ENCODE assay signal across 12 cellular contexts in genomic region chr20:47243906-47244305, GRCh38.
DNase-seq lines count a peak whose midpoint lies in the region; ATAC-seq and TF ChIP-seq lines count a peak whose summit lies in the region.
"Had no signal": no experiment of that assay in that cellular context is flagged by ENCODE, and none has a peak within 500 bp of the region (broad histone marks: within the 10 kb centered on the region; RNA-seq: fewer than 3 reads in every experiment).

No MANE protein-coding gene starts in this region.

- H3K4me1 ChIP-seq in ectodermal cell (ENCODE audit: control insufficient read depth, insufficient read depth, low read length) (no peaks in the 10 kb centered on the region), mesendoderm (ENCODE audit: control insufficient read depth, low read depth, low read length) (no peaks in the 10 kb centered on the region)

- no peak overlapping the region for H3K9ac ChIP-seq in mesendoderm (ENCODE audit: low read length)

- no peak overlapping the region for H2AK5ac ChIP-seq in mesendoderm (ENCODE audit: low read length)

- no peak overlapping the region for H3K56ac ChIP-seq in mesendoderm (ENCODE audit: low read length)

- no peak overlapping the region for H3K23ac ChIP-seq in mesendoderm (ENCODE audit: low read length)

- peaks cover 4% of the 10 kb centered on the region for H3K79me1 ChIP-seq in mesendoderm (ENCODE audit: low read length)

- H3K9me3 Mint-ChIP-seq in activated T-cell treated with anti-CD3 and anti-CD28 coated beads, Interleukin-2, amount 50 U/mL, for 72 hours: no peaks in the 10 kb centered on the region
- H3K9me3 Mint-ChIP-seq in activated T-cell treated with anti-CD3 and anti-CD28 coated beads, Interleukin-2, amount 50 U/mL, for 4 hours: no peaks in the 10 kb centered on the region
- H3K9me3 Mint-ChIP-seq in osteocyte (ENCODE audit: unreplicated experiment): no peaks in the 10 kb centered on the region

- TF ChIP-seq CTCF in osteocyte (IDR thresholded peaks at IDR 0.05): no peak

- no peak overlapping the region for H4K8ac ChIP-seq in mesendoderm (ENCODE audit: low read depth, low read length)

- no peak overlapping the region for H3K4me3 Mint-ChIP-seq in activated T-cell treated with anti-CD3 and anti-CD28 coated beads, Interleukin-2, amount 50 U/mL, for 72 hours
- H3K4me3 Mint-ChIP-seq in activated T-cell treated with anti-CD3 and anti-CD28 coated beads, Interleukin-2, amount 50 U/mL, for 4 hours: no peak overlapping the region
- no peak overlapping the region for H3K4me3 Mint-ChIP-seq in osteocyte (ENCODE audit: unreplicated experiment)

- H3K36me3 Mint-ChIP-seq in activated T-cell treated with anti-CD3 and anti-CD28 coated beads, Interleukin-2, amount 50 U/mL, for 72 hours (ENCODE audit: insufficient read depth in 2 of 2): peaks cover 8 to 19% of the 10 kb centered on the region in 2 donors
- peaks cover 25% of the 10 kb centered on the region for H3K36me3 Mint-ChIP-seq in activated T-cell treated with anti-CD3 and anti-CD28 coated beads, Interleukin-2, amount 50 U/mL, for 4 hours (ENCODE audit: insufficient read depth)
- peaks cover 50% of the 10 kb centered on the region for H3K36me3 Mint-ChIP-seq in osteocyte (ENCODE audit: unreplicated experiment)

- H2BK15ac ChIP-seq in mesendoderm (replicated peaks; ENCODE audit: low read depth): no peak overlapping the region

- peak overlapping the region; percentile 44 for H3K27ac ChIP-seq in ectodermal cell (ENCODE audit: insufficient read depth, low read depth, low read length, poor library complexity, severe bottlenecking)
- no peak overlapping the region for H3K27ac ChIP-seq in mesendoderm (ENCODE audit: low read depth, low read length)
- H3K27ac ChIP-seq: stomach had no signal

- H4K5ac ChIP-seq in mesendoderm (ENCODE audit: low read length): no peak overlapping the region

- H3K79me2 ChIP-seq in mesendoderm (ENCODE audit: control insufficient read depth, insufficient read depth, low read length): no peaks in the 10 kb centered on the region

- no peaks in the 10 kb centered on the region for H3K27me3 Mint-ChIP-seq in activated T-cell treated with anti-CD3 and anti-CD28 coated beads, Interleukin-2, amount 50 U/mL, for 72 hours (ENCODE audit: low read depth)
- H3K27me3 Mint-ChIP-seq in activated T-cell treated with anti-CD3 and anti-CD28 coated beads, Interleukin-2, amount 50 U/mL, for 4 hours (ENCODE audit: low read depth): no peaks in the 10 kb centered on the region
- H3K27me3 Mint-ChIP-seq in osteocyte (ENCODE audit: unreplicated experiment): no peaks in the 10 kb centered on the region

- no peak overlapping the region for H3K4me2 ChIP-seq in mesendoderm (ENCODE audit: low read length)

- no peak for DNase-seq in activated T-cell treated with anti-CD3 and anti-CD28 coated beads, Interleukin-2, amount 50 U/mL, for 72 hours
- DNase-seq in activated T-cell treated with anti-CD3 and anti-CD28 coated beads, Interleukin-2, amount 50 U/mL, for 4 hours: no peak
- DNase-seq in NCI-H2171 treated with DMSO at 0.1 percent for 48 hours (lab: John Stamatoyannopoulos, UW) (peak; percentile 93), osteocyte (ENCODE audit: extremely low spot score, unreplicated experiment) (no peak), ACHN (no peak), mesendoderm (no peak), T-helper 2 cell (no peak)
- DNase-seq: effector CD4-positive, alpha-beta T cell; Karpas-422; nucleus accumbens; stomach had no signal

- no peak overlapping the region for H2BK120ac ChIP-seq in mesendoderm (ENCODE audit: low read depth, low read length)

- H3K36me3 ChIP-seq in ectodermal cell (ENCODE audit: control insufficient read depth, insufficient read depth, low read length): peaks cover 31% of the 10 kb centered on the region
- H3K36me3 ChIP-seq in mesendoderm (ENCODE audit: control insufficient read depth, insufficient read depth, low read length): peaks cover 9% of the 10 kb centered on the region

- H3K27me3 ChIP-seq in ectodermal cell (ENCODE audit: control insufficient read depth, insufficient read depth, low read length, poor library complexity, severe bottlenecking) (no peaks in the 10 kb centered on the region), mesendoderm (ENCODE audit: insufficient read depth, low read length, poor library complexity) (no peaks in the 10 kb centered on the region)
- H3K27me3 ChIP-seq: stomach had no signal

- H3K4me1 Mint-ChIP-seq in activated T-cell treated with anti-CD3 and anti-CD28 coated beads, Interleukin-2, amount 50 U/mL, for 72 hours (ENCODE audit: low read depth): no peaks in the 10 kb centered on the region
- no peaks in the 10 kb centered on the region for H3K4me1 Mint-ChIP-seq in activated T-cell treated with anti-CD3 and anti-CD28 coated beads, Interleukin-2, amount 50 U/mL, for 4 hours (ENCODE audit: low read depth)
- peaks cover 12% of the 10 kb centered on the region for H3K4me1 Mint-ChIP-seq in osteocyte (ENCODE audit: unreplicated experiment)

- H3K18ac ChIP-seq in mesendoderm (ENCODE audit: low read length): no peak overlapping the region

- 92 to 99% methylated on average over 2 of the region's 2 CpGs for WGBS in ectodermal cell, 2 experiments
- no CpG with 5 or more reads among the region's 2 CpGs for WGBS in mesendoderm (ENCODE audit: extremely low coverage, insufficient coverage, low lambda C conversion rate)

- H2BK5ac ChIP-seq in mesendoderm (ENCODE audit: low read length): no peak overlapping the region

- in situ Hi-C loops in ACHN (cut with HindIII; ENCODE audit: low pct_ligation_motif_present, low pct_unique_long_range_greater_than_20kb, low sequenced_read_pairs): no loop called here

- no peak overlapping the region for H3K4me3 ChIP-seq in ectodermal cell (ENCODE audit: insufficient read depth, low read depth, low read length)
- no peak overlapping the region for H3K4me3 ChIP-seq in mesendoderm (ENCODE audit: low read length)
- H3K4me3 ChIP-seq: stomach had no signal

- H3K27ac Mint-ChIP-seq in activated T-cell treated with anti-CD3 and anti-CD28 coated beads, Interleukin-2, amount 50 U/mL, for 72 hours: peak overlapping the region; percentile 47
- H3K27ac Mint-ChIP-seq in osteocyte (ENCODE audit: unreplicated experiment): peak overlapping the region; percentile 50

- H3K4ac ChIP-seq in mesendoderm (ENCODE audit: low read depth, low read length): no peak overlapping the region

- no peaks in the 10 kb centered on the region for H3K9me3 ChIP-seq in ectodermal cell (ENCODE audit: control insufficient read depth, low read length)
- H3K9me3 ChIP-seq: stomach had no signal

- ATAC-seq in activated T-cell treated with anti-CD3 and anti-CD28 coated beads, Interleukin-2, amount 50 U/mL, for 72 hours (replicated peaks in 1 of 2): no peak
- no peak for ATAC-seq in activated T-cell treated with anti-CD3 and anti-CD28 coated beads, Interleukin-2, amount 50 U/mL, for 4 hours
